ENCODE assay signal across 25 cellular contexts in genomic region chr5:37799865-37800421, GRCh38. TPM values are rescaled to one million over a fixed set of nuclear protein-coding genes. Genes with fewer than 3 reads are reported as not detected.
DNase-seq lines count a peak whose midpoint lies in the region; ATAC-seq, FAIRE-seq and TF ChIP-seq lines count a peak whose summit lies in the region.
"Had no signal": no experiment of that assay in that cellular context is flagged by ENCODE, and none has a peak within 500 bp of the region (broad histone marks: within the 10 kb centered on the region; RNA-seq: fewer than 3 reads in every experiment).

No MANE protein-coding gene starts in this region.

- H3K4me1 ChIP-seq in HepG2 (ENCODE audit: insufficient read depth, low read length) (peaks cover 12% of the 10 kb centered on the region), mesendoderm (ENCODE audit: control insufficient read depth, low read depth, low read length) (no peaks in the 10 kb centered on the region)
- H3K4me1 ChIP-seq: prostate gland, SJSA1, thyroid gland had no signal

- no peaks in the 10 kb centered on the region for H3K36me3 ChIP-seq in HepG2 (replicated peaks in 1 of 2; ENCODE audit: control insufficient read depth in 1 of 2, insufficient read depth in 2 of 2, low read length in 2 of 2)
- H3K36me3 ChIP-seq in mesendoderm (ENCODE audit: control insufficient read depth, insufficient read depth, low read length), result no peaks in the 10 kb centered on the region
- H3K36me3 ChIP-seq: prostate gland, SJSA1, thyroid gland had no signal

- intact Hi-C loops in HepG2 (cut with micrococcal nuclease; ENCODE audit: unreplicated experiment), result no loop called here

- H3K79me2 ChIP-seq in HepG2 (ENCODE audit: insufficient read depth, low read length) (no peaks in the 10 kb centered on the region), mesendoderm (ENCODE audit: control insufficient read depth, insufficient read depth, low read length) (no peaks in the 10 kb centered on the region)

- in situ Hi-C loops in HepG2 (cut with HindIII; ENCODE audit: extremely low pct_ligation_motif_present, low pct_unique_long_range_greater_than_20kb), result no loop called here

- TF ChIP-seq POLR2A in HepG2 (IDR thresholded peaks at IDR 0.05; ENCODE audit: insufficient read depth in 1 of 2, low read depth in 2 of 2, low read length in 2 of 2), result no peak

- H3K9ac ChIP-seq in HepG2 (ENCODE audit: insufficient read depth, low read depth, low read length) (no peak overlapping the region), mesendoderm (ENCODE audit: low read length) (no peak overlapping the region)

- CTCF ChIA-PET in HepG2 (lab: Yijun Ruan, JAX; ENCODE audit: low intra/inter-chr PET ratio, low total read pairs), result no interaction called here
- CTCF ChIA-PET in RWPE1 (lab: Yijun Ruan, JAX), result no interaction called here

- H3K18ac ChIP-seq in mesendoderm (ENCODE audit: low read length), result no peak overlapping the region

- no peak for TF ChIP-seq RAD21 in HepG2 (CRISPR knock-in tag; IDR thresholded peaks at IDR 0.05)

- TF ChIP-seq CTCF in GM12865 (IDR thresholded peaks at IDR 0.05; ENCODE audit: insufficient read depth, low read depth, low read length, missing control alignments) (no peak), HepG2 (CRISPR knock-in tag; IDR thresholded peaks at IDR 0.05) (no peak), RWPE1 (conservative IDR thresholded peaks at IDR 0.05; ENCODE audit: low read depth) (no peak)

- POLR2A ChIA-PET in HepG2 (lab: Yijun Ruan, JAX) (no interaction called here), RWPE1 (lab: Yijun Ruan, JAX; ENCODE audit: low non-redundant PET) (no interaction called here)

- DNase-seq in GM12865 (ENCODE audit: low read depth), result peak; percentile 69
- peak; percentile 20 for DNase-seq in HuH-7.5 (ENCODE audit: low spot score)
- DNase-seq in NOMO-1 treated with dmso at 0.1 percent for 144 hours (lab: John Stamatoyannopoulos, UW; ENCODE audit: unreplicated experiment), result peak; percentile 51
- DNase-seq in HepG2 (ENCODE audit: low spot score), result no peak
- DNase-seq in NCI-H1694 treated with DMSO at 0.1 percent for 48 hours (lab: John Stamatoyannopoulos, UW), result no peak
- DNase-seq in mesendoderm, result no peak
- no peak for DNase-seq in SHP77 (lab: John Stamatoyannopoulos, UW)
- DNase-seq in RWPE1 (ENCODE audit: low spot score), result no peak
- DNase-seq: activated CD4-positive, alpha-beta memory T cell treated with anti-CD3 and anti-CD28 coated beads for 36 hours; activated naive CD4-positive, alpha-beta T cell; activated T-cell treated with anti-CD3 and anti-CD28 coated beads for 4 hours; amygdala; dermis blood vessel endothelial cell; immature natural killer cell; left ventricle myocardium superior; NCI-H1092 treated with DMSO at 0.1 percent for 48 hours; NCI-H510A treated with DMSO at 0.1 percent for 48 hours; small intestine; stimulated activated naive CD4-positive, alpha-beta T cell treated with Interleukin-2 at 50 U/mL for 16 hours; T-helper 17 cell; thyroid gland had no signal

- no peak overlapping the region for H3K4me3 ChIP-seq in GM12865 (ENCODE audit: low read depth, low read length)
- no peak overlapping the region for H3K4me3 ChIP-seq in HepG2 (replicated peaks in 1 of 3; ENCODE audit: insufficient read depth in 1 of 3, low read depth in 2 of 3, low read length in 3 of 3)
- H3K4me3 ChIP-seq in mesendoderm (ENCODE audit: low read length), result no peak overlapping the region
- H3K4me3 ChIP-seq: prostate gland, SJSA1, thyroid gland had no signal

- H2AK5ac ChIP-seq in mesendoderm (ENCODE audit: low read length), result no peak overlapping the region

- no peaks in the 10 kb centered on the region for H3K9me3 ChIP-seq in HepG2 (ENCODE audit: low read length)
- H3K9me3 ChIP-seq: prostate gland, thyroid gland had no signal

- no peak for TF ChIP-seq EP300 in HepG2 (IDR thresholded peaks at IDR 0.05; ENCODE audit: low read depth in 2 of 2, low read length in 2 of 2)
- TF ChIP-seq EP300 in HepG2 (CRISPR knock-in tag; IDR thresholded peaks at IDR 0.05; ENCODE audit: borderline replicate concordance), result no peak

- no peak for FAIRE-seq in HepG2 (lab: Jason Lieb, UNC)
- FAIRE-seq: H54, small intestine had no signal

- no peak overlapping the region for H3K4me2 ChIP-seq in HepG2 (ENCODE audit: low read depth, low read length)
- H3K4me2 ChIP-seq in mesendoderm (ENCODE audit: low read length), result no peak overlapping the region

- H4K5ac ChIP-seq in mesendoderm (ENCODE audit: low read length), result no peak overlapping the region

- no peak overlapping the region for H2BK120ac ChIP-seq in mesendoderm (ENCODE audit: low read depth, low read length)

- no peaks in the 10 kb centered on the region for H3K79me1 ChIP-seq in mesendoderm (ENCODE audit: low read length)

- WGBS in HepG2 (ENCODE audit: low lambda C conversion rate), result 49% methylated on average over 2 of the region's 2 CpGs
- WGBS in mesendoderm (ENCODE audit: extremely low coverage, insufficient coverage, low lambda C conversion rate), result no CpG with 5 or more reads among the region's 2 CpGs

- no peak overlapping the region for H2BK15ac ChIP-seq in mesendoderm (replicated peaks; ENCODE audit: low read depth)

- no peak overlapping the region for H4K8ac ChIP-seq in mesendoderm (ENCODE audit: low read depth, low read length)

- H3K27me3 ChIP-seq in HepG2 (ENCODE audit: control insufficient read depth in 1 of 2, insufficient read depth in 2 of 2, low read length in 2 of 2) (peaks cover 0 to 4% of the 10 kb centered on the region in 2 experiments; a peak in 1 of 5 replicates), mesendoderm (ENCODE audit: insufficient read depth, low read length, poor library complexity) (no peaks in the 10 kb centered on the region)
- H3K27me3 ChIP-seq: SJSA1, thyroid gland had no signal

- peak; percentile 66 for ATAC-seq in HepG2
- ATAC-seq: left ventricle myocardium superior, T-helper 17 cell had no signal

- H3K23ac ChIP-seq in mesendoderm (ENCODE audit: low read length), result no peak overlapping the region

- no peak overlapping the region for H3K4ac ChIP-seq in mesendoderm (ENCODE audit: low read depth, low read length)

- BruUV-seq in HepG2 (replicated peaks; lab: Mats Ljungman, UMichigan), result no TSS peak

- H3K27ac ChIP-seq in HepG2 (ENCODE audit: extremely low read length, insufficient read depth, low read length), result no peak overlapping the region
- H3K27ac ChIP-seq in mesendoderm (ENCODE audit: low read depth, low read length), result no peak overlapping the region
- H3K27ac ChIP-seq in RWPE1, result no peak overlapping the region
- H3K27ac ChIP-seq: prostate gland, SJSA1, thyroid gland had no signal

- no peak overlapping the region for H3K56ac ChIP-seq in mesendoderm (ENCODE audit: low read length)

- H2BK5ac ChIP-seq in mesendoderm (ENCODE audit: low read length), result no peak overlapping the region

- no peaks in the 10 kb centered on the region for H4K20me1 ChIP-seq in HepG2 (ENCODE audit: insufficient read depth, low read length)

- no peak overlapping the region for H2AFZ ChIP-seq in HepG2 (ENCODE audit: low read length)

TF ChIP-seq in HepG2, 621 proteins besides CTCF, POLR2A, EP300 and RAD21 (continues in another document):
- TF ChIP-seq, protein P1, sequence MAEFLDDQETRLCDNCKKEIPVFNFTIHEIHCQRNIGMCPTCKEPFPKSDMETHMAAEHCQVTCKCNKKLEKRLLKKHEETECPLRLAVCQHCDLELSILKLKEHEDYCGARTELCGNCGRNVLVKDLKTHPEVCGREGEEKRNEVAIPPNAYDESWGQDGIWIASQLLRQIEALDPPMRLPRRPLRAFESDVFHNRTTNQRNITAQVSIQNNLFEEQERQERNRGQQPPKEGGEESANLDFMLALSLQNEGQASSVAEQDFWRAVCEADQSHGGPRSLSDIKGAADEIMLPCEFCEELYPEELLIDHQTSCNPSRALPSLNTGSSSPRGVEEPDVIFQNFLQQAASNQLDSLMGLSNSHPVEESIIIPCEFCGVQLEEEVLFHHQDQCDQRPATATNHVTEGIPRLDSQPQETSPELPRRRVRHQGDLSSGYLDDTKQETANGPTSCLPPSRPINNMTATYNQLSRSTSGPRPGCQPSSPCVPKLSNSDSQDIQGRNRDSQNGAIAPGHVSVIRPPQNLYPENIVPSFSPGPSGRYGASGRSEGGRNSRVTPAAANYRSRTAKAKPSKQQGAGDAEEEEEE (CRISPR knock-in tag; IDR thresholded peaks at IDR 0.05; ENCODE audit: borderline replicate concordance), result no peak
- no peak for TF ChIP-seq MBD4 (IDR thresholded peaks at IDR 0.05; ENCODE audit: borderline replicate concordance, low read length)

RNA-seq across cellular contexts. Expression of gene GDNF, which starts 39.9 kb away (rescaled TPM):
- 0.20 and 0.46 TPM in 2 replicates for total RNA-seq in HepG2 (2016; rRNA removed; fragmentation: Illumina TruSeq; extraction: Trizol)
- 0.10 TPM in 1 of 2 replicates, not detected in the other for total RNA-seq in HepG2 (2016; cell fraction: cytosol; rRNA removed; fragmentation: Illumina TruSeq; extraction: Trizol; ENCODE audit: low read depth)
- total RNA-seq in HepG2 (2016; cell fraction: insoluble cytoplasmic fraction; rRNA removed; fragmentation: Illumina TruSeq; extraction: Trizol), result 0.19 and 0.56 TPM in 2 replicates
- total RNA-seq in HepG2 (2016; cell fraction: membrane; rRNA removed; fragmentation: Illumina TruSeq; extraction: Trizol), result 0.10 and 0.25 TPM in 2 replicates
- 0.56 and 1.2 TPM in 2 replicates for total RNA-seq in HepG2 (2016; cell fraction: nucleus; rRNA removed; fragmentation: Illumina TruSeq; extraction: Trizol)
- 0.17 and 0.24 TPM in 2 replicates for polyA plus RNA-seq in HepG2 (2011; rRNA removed)
- 0.05 and 0.17 TPM in 2 replicates for polyA plus RNA-seq in HepG2 (2011; cell fraction: cytosol; rRNA removed)
- polyA plus RNA-seq in HepG2 (2011; cell fraction: nucleus; rRNA removed), result 0.29 and 0.45 TPM in 2 replicates
- polyA plus RNA-seq in HepG2 (2012), result 0.08 and 0.44 TPM in 2 replicates
- 0.05 and 0.06 TPM in 2 replicates for polyA plus RNA-seq in HepG2 (2016; cell fraction: cytosol; fragmentation: Illumina TruSeq; extraction: Trizol; ENCODE audit: low read depth)
- polyA plus RNA-seq in HepG2 (2016; cell fraction: insoluble cytoplasmic fraction; fragmentation: Illumina TruSeq; extraction: Trizol; ENCODE audit: low read depth), result 0.14 and 0.35 TPM in 2 replicates
- polyA plus RNA-seq in HepG2 (2016; cell fraction: membrane; fragmentation: Illumina TruSeq; extraction: Trizol; ENCODE audit: low read depth), result 0.16 and 0.28 TPM in 2 replicates
- 1.2 and 1.3 TPM in 2 replicates for polyA plus RNA-seq in HepG2 (2016; cell fraction: nucleus; fragmentation: Illumina TruSeq; extraction: Trizol; ENCODE audit: insufficient read depth, low read depth)
- polyA minus RNA-seq in HepG2 (2011; rRNA and poly(A)+ RNA removed; ENCODE audit: low replicate concordance), result 0.16 TPM in 1 of 2 replicates, not detected in the other
- polyA minus RNA-seq in HepG2 (2011; cell fraction: cytosol; rRNA and poly(A)+ RNA removed), result 0.18 and 0.30 TPM in 2 replicates
- 0.39 and 0.75 TPM in 2 replicates for polyA minus RNA-seq in HepG2 (2011; cell fraction: nucleus; rRNA and poly(A)+ RNA removed)
- 2.8 TPM for polyA plus RNA-seq in mesendoderm (2013, experiment 1 of 2)
- polyA plus RNA-seq in mesendoderm (2013, experiment 2 of 2), result 3.1 TPM
- total RNA-seq: activated CD4-positive, alpha-beta memory T cell treated with anti-CD3 and anti-CD28 coated beads for 36 hours; dermis blood vessel endothelial cell; G401; T-helper 17 cell; thyroid gland had no signal
- polyA plus RNA-seq: immature natural killer cell had no signal

Comparison
In these comparisons a context has a peak if more than half of its experiments do, and no peak if none do; other contexts are left out.
1. DNase-seq: peak in GM12865 (single experiment), HuH-7.5 (single experiment) and NOMO-1 treated with dmso at 0.1 percent for 144 hours (single experiment); none in HepG2 (single experiment), NCI-H1694 treated with DMSO at 0.1 percent for 48 hours (single experiment), mesendoderm (single experiment), SHP77 (0 of 2) and RWPE1 (single experiment).